ENCODE assay signal across 11 cellular contexts in the genomic region with DNA sequence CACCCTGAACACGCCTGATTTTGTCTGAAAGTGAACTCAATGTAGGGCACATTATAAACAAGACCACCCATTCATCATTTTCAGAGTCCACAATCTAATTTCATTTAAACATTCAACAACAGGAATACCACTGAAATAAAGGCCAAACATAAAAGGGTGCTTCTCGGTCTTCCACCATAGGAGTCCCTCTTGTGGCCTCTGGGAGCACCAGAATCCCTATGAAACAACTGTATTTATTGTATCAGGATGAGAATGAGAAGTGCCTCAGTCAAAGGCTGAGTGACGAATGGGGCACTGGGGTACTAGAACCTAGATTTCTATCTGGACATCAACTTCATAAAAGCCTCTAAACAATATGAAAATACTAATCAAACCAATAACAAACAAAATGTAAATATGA. TPM values are rescaled to one million over a fixed set of nuclear protein-coding genes. Genes with fewer than 3 reads are reported as not detected.
A peak's percentile ranks its signal among the peaks of the same experiment; 100 is the strongest.
DNase-seq lines count a peak whose midpoint lies in the region; ATAC-seq and TF ChIP-seq lines count a peak whose summit lies in the region.
"Had no signal": no experiment of that assay in that cellular context is flagged by ENCODE, and none has a peak within 500 bp of the region (broad histone marks: within the 10 kb centered on the region; RNA-seq: fewer than 3 reads in every experiment).

No MANE protein-coding gene starts in this region.

- TF ChIP-seq CTCF in WI38 (IDR thresholded peaks at IDR 0.05; ENCODE audit: low read depth, low read length) (0 out of 2 replicates have a peak, but pooled peaks have one; percentile 13), left ventricle myocardium inferior (IDR thresholded peaks at IDR 0.05; ENCODE audit: borderline replicate concordance) (peak; percentile 45), tibial artery (IDR thresholded peaks at IDR 0.05) (peak; percentile 38 to 46), ovary (IDR thresholded peaks at IDR 0.05) (peak in 1 of 3 donors; percentile 24)

- no peak for TF ChIP-seq POLR2A in ovary (IDR thresholded peaks at IDR 0.05)

- H3K27ac ChIP-seq in left ventricle myocardium inferior (replicated peaks) (peak overlapping the region; percentile 70), tibial artery (peak overlapping the region; percentile 86 to 90), ovary (peak overlapping the region in 1 of 2 donors; percentile 17)
- H3K27ac ChIP-seq: parathyroid adenoma had no signal

- H3K4me3 ChIP-seq in WI38 (ENCODE audit: low read depth, low read length) (no peak overlapping the region), left ventricle myocardium inferior (peak overlapping the region; percentile 4), tibial artery (no peak overlapping the region), ovary (no peak overlapping the region)

- no peak for ATAC-seq in GM21529 (IDR thresholded peaks at IDR 0.05; ENCODE audit: unreplicated experiment)

- 47 to 53% (median 52%) methylated on average over 3 of the region's 3 CpGs for WGBS in ovary, 3 donors

- intact Hi-C loops in left ventricle myocardium inferior (cut with micrococcal nuclease) (loop anchor here (10.0 kb wide), 1 partner anchor 59 kb away; a partner anchor contains a TSS), tibial artery (cut with DNase I; ENCODE audit: low total_unique reads) (loop anchor here (10.0 kb wide), 1 partner anchor 59 kb away; a partner anchor contains a TSS), ovary (cut with DNase I) (no loop called here)

- TF ChIP-seq EP300 in ovary (IDR thresholded peaks at IDR 0.05): no peak

- peaks cover 80% of the 10 kb centered on the region for H3K4me1 ChIP-seq in left ventricle myocardium inferior
- peaks cover 0 to 88% (median 31%) of the 10 kb centered on the region in 4 donors for H3K4me1 ChIP-seq in tibial artery
- H3K4me1 ChIP-seq in ovary (ENCODE audit: insufficient read depth): peaks cover 7% of the 10 kb centered on the region

- H3K36me3 ChIP-seq in left ventricle myocardium inferior (peaks cover 55% of the 10 kb centered on the region), tibial artery (peaks cover 30 to 37% (median 35%) of the 10 kb centered on the region in 3 donors), ovary (no peaks in the 10 kb centered on the region)

- DNase-seq in NCI-H2171 treated with DMSO at 0.1 percent for 48 hours (lab: John Stamatoyannopoulos, UW): peak; percentile 20
- DNase-seq in NCI-H2171 (lab: John Stamatoyannopoulos, UW): no peak
- no peak for DNase-seq in left ventricle myocardium inferior
- DNase-seq in tibial artery: no peak
- DNase-seq in ovary: no peak
- DNase-seq in activated CD4-positive, alpha-beta T cell treated with anti-CD3 and anti-CD28 coated beads, Interleukin-2, amount 50 U/mL, for 4 hours: no peak
- DNase-seq: activated CD8-positive, alpha-beta memory T cell treated with anti-CD3 and anti-CD28 coated beads, Interleukin-2, amount 50 U/mL, for 48 hours; NCI-H1105 had no signal

- H3K27me3 ChIP-seq in left ventricle myocardium inferior (ENCODE audit: low read depth) (no peaks in the 10 kb centered on the region), tibial artery (no peaks in the 10 kb centered on the region), ovary (no peaks in the 10 kb centered on the region)

- no peaks in the 10 kb centered on the region for H3K9me3 ChIP-seq in left ventricle myocardium inferior (replicated peaks)
- no peaks in the 10 kb centered on the region for H3K9me3 ChIP-seq in tibial artery
- no peaks in the 10 kb centered on the region for H3K9me3 ChIP-seq in ovary

RNA-seq across cellular contexts. Expression of a gene that starts 40.4 kb away (rescaled TPM):
- total RNA-seq in left ventricle myocardium inferior (4.0 TPM), ovary (10 to 100 TPM in 4 of 7 donors, 1 to 10 TPM in 3; 1.2 to 26.0 (median 10.7) TPM)
- 10 to 100 TPM in 1 of 2 donors, 1 to 10 TPM in 1; 7.1 to 16.6 TPM for polyA plus RNA-seq in ovary

Comparison
In these comparisons a context has a peak if more than half of its experiments do, and no peak if none do; other contexts are left out.
1. intact Hi-C loops: an anchor here in left ventricle myocardium inferior (10.0 kb wide) and tibial artery (10.0 kb wide); none called in ovary.